Comparison of ENCODE assay signal across 10 cellular contexts in the genomic region with DNA sequence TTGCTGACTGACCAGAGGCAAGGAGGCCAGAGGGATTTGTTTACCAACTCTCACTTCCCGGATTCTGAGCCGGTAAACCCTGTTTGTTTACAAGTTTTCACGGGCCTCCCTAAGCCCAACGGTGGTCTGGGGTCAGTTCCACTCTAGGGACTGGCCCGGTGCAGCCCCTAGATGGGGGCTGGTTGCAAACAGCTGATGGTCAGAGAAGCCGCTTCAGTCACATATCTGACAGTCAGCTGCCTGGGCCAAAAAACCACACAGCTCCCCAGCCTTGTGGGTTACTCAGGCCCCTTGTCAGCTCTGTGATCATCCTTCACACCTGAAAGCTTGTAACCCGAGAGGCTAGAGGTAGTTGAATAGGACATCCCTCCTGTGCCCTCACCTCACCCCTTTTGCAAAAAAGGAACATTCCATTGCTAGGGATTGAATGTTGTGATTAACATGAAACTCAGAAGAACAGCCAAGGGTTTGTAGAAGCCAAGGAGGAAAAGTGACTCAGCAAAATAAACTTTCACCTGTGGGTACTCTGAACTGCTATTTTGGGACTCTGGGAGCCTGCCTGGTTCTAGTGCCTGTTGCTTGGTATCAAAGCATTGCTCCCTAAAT. TPM values are rescaled to one million over a fixed set of nuclear protein-coding genes. Genes with fewer than 3 reads are reported as not detected.
DNase-seq lines count a peak whose midpoint lies in the region; ATAC-seq, FAIRE-seq and TF ChIP-seq lines count a peak whose summit lies in the region.
"Had no signal": no experiment of that assay in that cellular context is flagged by ENCODE, and none has a peak within 500 bp of the region (broad histone marks: within the 10 kb centered on the region; RNA-seq: fewer than 3 reads in every experiment).

No MANE protein-coding gene starts in this region.

- no peaks in the 10 kb centered on the region for H3K27me3 ChIP-seq in endothelial cell of umbilical vein (ENCODE audit: control insufficient read depth in 2 of 2, insufficient read depth in 2 of 2, low read length in 2 of 2)
- no peaks in the 10 kb centered on the region for H3K27me3 ChIP-seq in adrenal gland
- H3K27me3 ChIP-seq: SJCRH30 had no signal

- intact Hi-C loops in endothelial cell of umbilical vein (cut with micrococcal nuclease) (no loop called here), adrenal gland (cut with DNase I) (loop anchor here in 1 of 2 donors (10.0 kb wide), 1 partner anchor 407 kb away; no protein-coding TSS in a partner anchor)

- no peak overlapping the region for H3K4me3 ChIP-seq in endothelial cell of umbilical vein (replicated peaks in 1 of 3; ENCODE audit: insufficient read depth in 1 of 3, low read depth in 1 of 3, low read length in 3 of 3)
- no peak overlapping the region for H3K4me3 ChIP-seq in adrenal gland
- H3K4me3 ChIP-seq: SJCRH30 had no signal

- H3K9me1 ChIP-seq in endothelial cell of umbilical vein (replicated peaks; ENCODE audit: control insufficient read depth, extremely low read depth, insufficient read depth, low read length) = no peaks in the 10 kb centered on the region

- 51 to 75% (median 56%) methylated on average over 7 of the region's 7 CpGs for WGBS in adrenal gland, 4 donors

- H3K4me1 ChIP-seq in endothelial cell of umbilical vein (ENCODE audit: control insufficient read depth, extremely low read depth, insufficient read depth, low read length) = peaks cover 6% of the 10 kb centered on the region
- H3K4me1 ChIP-seq in adrenal gland (replicated peaks in 1 of 2) = no peaks in the 10 kb centered on the region
- H3K4me1 ChIP-seq: SJCRH30 had no signal

- no peaks in the 10 kb centered on the region for H3K9me3 ChIP-seq in endothelial cell of umbilical vein (replicated peaks; ENCODE audit: control insufficient read depth, insufficient read depth, low read length)
- no peaks in the 10 kb centered on the region for H3K9me3 ChIP-seq in adrenal gland (replicated peaks in 1 of 3)
- H3K9me3 ChIP-seq: SJCRH30 had no signal

- CTCF ChIA-PET in GM10248 (lab: Yijun Ruan, JAX) = interaction anchor here (0.7 to 10.9 kb wide), 6 partner anchors 10 to 553 kb away, joined by 3 to 116 read pairs (median 4); no protein-coding TSS in a partner anchor
- CTCF ChIA-PET in endothelial cell of umbilical vein (lab: Charles Lee) = interaction anchor here (1.1 kb wide), 1 partner anchor 13 kb away, joined by 4 read pairs; no protein-coding TSS in a partner anchor

- POLR2A ChIA-PET in GM10248 (lab: Yijun Ruan, JAX) = interaction anchor here (0.6 kb wide), 1 partner anchor 59 kb away, joined by 3 read pairs; no protein-coding TSS in a partner anchor
- POLR2A ChIA-PET in endothelial cell of umbilical vein (lab: Charles Lee) = no interaction called here

- TF ChIP-seq POLR2A in endothelial cell of umbilical vein (IDR thresholded peaks at IDR 0.05; ENCODE audit: low read depth, low read length) = no peak
- TF ChIP-seq POLR2A in adrenal gland (IDR thresholded peaks at IDR 0.05) = no peak

- dilution Hi-C loops in endothelial cell of umbilical vein (cut with MboI; ENCODE audit: extremely low pct_ligation_motif_present, low sequenced_read_pairs) = no loop called here

- no TSS peak for BruUV-seq in endothelial cell of umbilical vein (replicated peaks; lab: Mats Ljungman, UMichigan)

- DNase-seq in GM10248 (ENCODE audit: extremely low spot score) (peak; percentile 49), LoVo (ENCODE audit: low spot score) (peak; percentile 30), endothelial cell of umbilical vein (ENCODE audit: low read depth, low spot score) (peak; percentile 16), mesenteric fat pad (ENCODE audit: low spot score) (peak; percentile 67), glomerular visceral epithelial cell (ENCODE audit: extremely low spot score) (no peak), adrenal gland (no peak)
- DNase-seq: SJCRH30; stimulated activated CD4-positive, alpha-beta T cell treated with anti-CD3 and anti-CD28 coated beads, Interleukin-4, amount 100 ng/mL, for 24 hours had no signal

- H3K36me3 ChIP-seq in endothelial cell of umbilical vein (ENCODE audit: control insufficient read depth in 2 of 2, extremely low read depth in 1 of 2, insufficient read depth in 2 of 2, low read length in 2 of 2) (no peaks in the 10 kb centered on the region), adrenal gland (replicated peaks in 1 of 2) (no peaks in the 10 kb centered on the region)
- H3K36me3 ChIP-seq: SJCRH30 had no signal

- TF ChIP-seq CTCF in GM10248 (IDR thresholded peaks at IDR 0.05; ENCODE audit: control extremely low read depth, extremely low read depth, low read depth, missing control alignments) (no peak), endothelial cell of umbilical vein (IDR thresholded peaks at IDR 0.05; ENCODE audit: extremely low read depth in 1 of 2, insufficient read depth in 1 of 2, low read depth in 1 of 2, low read length in 2 of 2) (no peak), adrenal gland (IDR thresholded peaks at IDR 0.05) (no peak)

- H3K4me2 ChIP-seq in endothelial cell of umbilical vein (ENCODE audit: insufficient read depth, low read length) = no peak overlapping the region

- FAIRE-seq in endothelial cell of umbilical vein (lab: Jason Lieb, UNC) = no peak

- H3K27ac ChIP-seq in endothelial cell of umbilical vein (ENCODE audit: insufficient read depth, low read depth, low read length) = no peak overlapping the region
- H3K27ac ChIP-seq in adrenal gland = no peak overlapping the region
- H3K27ac ChIP-seq: SJCRH30 had no signal

- H2AFZ ChIP-seq in endothelial cell of umbilical vein (ENCODE audit: low read depth, low read length) = peak overlapping the region; percentile 20

- no peaks in the 10 kb centered on the region for H4K20me1 ChIP-seq in endothelial cell of umbilical vein (replicated peaks; ENCODE audit: control insufficient read depth, extremely low read depth, insufficient read depth, low read length)

- no peak overlapping the region for H3K9ac ChIP-seq in endothelial cell of umbilical vein (replicated peaks; ENCODE audit: extremely low read depth, insufficient read depth, low read length)

- ATAC-seq in GM18861 (IDR thresholded peaks at IDR 0.05; ENCODE audit: unreplicated experiment) = no peak
- no peak for ATAC-seq in GM21447 (IDR thresholded peaks at IDR 0.05; ENCODE audit: unreplicated experiment)

- no peaks in the 10 kb centered on the region for H3K79me2 ChIP-seq in endothelial cell of umbilical vein (ENCODE audit: control insufficient read depth, insufficient read depth, low read length)

TF ChIP-seq in endothelial cell of umbilical vein, 7 proteins besides CTCF, POLR2A, EP300 and RAD21:
- TF ChIP-seq MYC (IDR thresholded peaks at IDR 0.05; ENCODE audit: low read depth, low read length) (no peak), GATA2 (IDR thresholded peaks at IDR 0.05; ENCODE audit: insufficient read depth, insufficient read length, low read depth, low read length) (no peak), POLR2AphosphoS5 (IDR thresholded peaks at IDR 0.05; ENCODE audit: insufficient read depth, low read depth, low read length) (no peak), JUN (IDR thresholded peaks at IDR 0.05; ENCODE audit: borderline replicate concordance, insufficient read depth, insufficient read length, low read depth) (no peak), EZH2 (IDR thresholded peaks at IDR 0.05; ENCODE audit: borderline replicate concordance, low read depth, low read length, severe bottlenecking) (no peak), FOS (IDR thresholded peaks at IDR 0.05; ENCODE audit: borderline replicate concordance, insufficient read depth, low read length) (no peak)
- TF ChIP-seq, protein P1, sequence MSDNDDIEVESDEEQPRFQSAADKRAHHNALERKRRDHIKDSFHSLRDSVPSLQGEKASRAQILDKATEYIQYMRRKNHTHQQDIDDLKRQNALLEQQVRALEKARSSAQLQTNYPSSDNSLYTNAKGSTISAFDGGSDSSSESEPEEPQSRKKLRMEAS (IDR thresholded peaks at IDR 0.05; ENCODE audit: insufficient read depth, insufficient read length) = no peak

RNA-seq across cellular contexts. Expression of a gene that starts 40.4 kb away (rescaled TPM):
- total RNA-seq in endothelial cell of umbilical vein (56.2 and 62.5 TPM in 2 replicates), mesenteric fat pad (87.6 TPM), adrenal gland (100 to 1,000 TPM in 4 of 8 donors, 10 to 100 TPM in 4; 44.2 to 279 (median 95.5) TPM)
- polyA plus RNA-seq in endothelial cell of umbilical vein (13.1 and 18.6 TPM in 2 replicates), adrenal gland (100 to 1,000 TPM in 1 of 3 donors, 10 to 100 TPM in 2; 13.6 to 152 (median 28.0) TPM)
- 29.8 and 33.5 TPM in 2 replicates for polyA plus RNA-seq in endothelial cell of umbilical vein (2011; cell fraction: cytosol; rRNA removed)
- 17.7 and 23.7 TPM in 2 replicates for polyA plus RNA-seq in endothelial cell of umbilical vein (2011; cell fraction: nucleus; rRNA removed)
- 36.8 and 55.9 TPM in 2 replicates for polyA plus RNA-seq in endothelial cell of umbilical vein (2012)
- polyA minus RNA-seq in endothelial cell of umbilical vein = 31.6 and 34.7 TPM in 2 replicates
- polyA minus RNA-seq in endothelial cell of umbilical vein (2011; cell fraction: cytosol; rRNA and poly(A)+ RNA removed) = 27.8 TPM
- polyA minus RNA-seq in endothelial cell of umbilical vein (2011; cell fraction: nucleus; rRNA and poly(A)+ RNA removed) = 13.1 and 14.6 TPM in 2 replicates

RNA-seq across cellular contexts. Expression of a gene that starts 56.3 kb away (rescaled TPM):
- 28.6 and 30.0 TPM in 2 replicates for total RNA-seq in endothelial cell of umbilical vein
- polyA plus RNA-seq in endothelial cell of umbilical vein = 19.8 and 20.4 TPM in 2 replicates
- polyA plus RNA-seq in endothelial cell of umbilical vein (2011; cell fraction: cytosol; rRNA removed) = 16.1 and 16.5 TPM in 2 replicates
- 25.0 and 25.5 TPM in 2 replicates for polyA plus RNA-seq in endothelial cell of umbilical vein (2011; cell fraction: nucleus; rRNA removed)
- polyA plus RNA-seq in endothelial cell of umbilical vein (2012) = 15.2 and 16.8 TPM in 2 replicates
- polyA minus RNA-seq in endothelial cell of umbilical vein = 48.5 and 52.0 TPM in 2 replicates
- 13.7 TPM for polyA minus RNA-seq in endothelial cell of umbilical vein (2011; cell fraction: cytosol; rRNA and poly(A)+ RNA removed)
- 43.1 and 55.0 TPM in 2 replicates for polyA minus RNA-seq in endothelial cell of umbilical vein (2011; cell fraction: nucleus; rRNA and poly(A)+ RNA removed)
- 34.2 TPM for total RNA-seq in mesenteric fat pad
- 10 to 100 TPM; 14.7 to 67.8 (median 27.6) TPM for total RNA-seq in adrenal gland
- polyA plus RNA-seq in adrenal gland = 10 to 100 TPM in 1 of 3 donors, 1 to 10 TPM in 2; 2.3 to 61.9 (median 3.8) TPM

Comparison
In these comparisons a context has a peak if more than half of its experiments do, and no peak if none do; other contexts are left out.
1. DNase-seq: peak in GM10248 (single experiment), LoVo (single experiment), endothelial cell of umbilical vein (single experiment) and mesenteric fat pad (single experiment); none in glomerular visceral epithelial cell (single experiment) and adrenal gland (0 of 7).